In the genomic region with DNA sequence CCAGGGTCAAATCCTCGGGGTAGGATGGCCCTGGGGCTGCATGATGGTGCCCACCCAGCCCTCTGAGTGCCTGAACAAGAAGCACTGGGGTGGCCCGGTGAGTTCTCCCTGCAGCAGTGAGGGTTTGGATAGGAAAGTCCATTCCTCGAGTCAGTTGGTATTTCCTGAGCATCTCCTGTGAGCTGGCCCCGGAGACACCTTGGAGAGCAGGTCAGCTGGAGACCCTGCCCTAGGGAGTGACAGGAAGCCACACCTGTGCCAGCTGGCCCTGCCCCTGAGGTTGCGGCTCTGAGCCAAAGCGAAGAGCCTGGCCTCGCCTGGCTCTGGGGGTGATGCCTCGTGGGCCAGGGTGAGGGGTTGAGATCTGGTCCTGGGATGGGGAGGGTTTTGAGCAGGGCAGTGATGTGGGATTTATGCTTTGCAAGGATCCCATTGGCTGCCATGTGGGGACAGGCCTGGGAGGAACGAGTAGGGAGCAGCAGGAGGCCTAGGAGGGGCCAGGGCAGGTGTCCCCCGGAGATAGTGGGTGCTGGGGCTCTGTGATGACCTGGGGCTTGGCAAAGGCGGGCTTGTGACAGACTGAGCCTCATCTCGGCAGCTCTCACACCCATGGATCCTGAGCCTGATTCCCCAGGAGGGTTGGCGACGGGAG, we compare ENCODE assay signal across 9 cellular contexts. TPM values are rescaled to one million over a fixed set of nuclear protein-coding genes. Genes with fewer than 3 reads are reported as not detected.
A peak's percentile ranks its signal among the peaks of the same experiment; 100 is the strongest.
DNase-seq lines count a peak whose midpoint lies in the region; ATAC-seq, FAIRE-seq and TF ChIP-seq lines count a peak whose summit lies in the region.
"Had no signal": no experiment of that assay in that cellular context is flagged by ENCODE, and none has a peak within 500 bp of the region (broad histone marks: within the 10 kb centered on the region; RNA-seq: fewer than 3 reads in every experiment).

No MANE protein-coding gene starts in this region.

- H3K9ac ChIP-seq in kidney (ENCODE audit: low read length in 2 of 2): peak overlapping the region in 1 of 2 donors; percentile 51

- no peak for DNase-seq in activated CD8-positive, alpha-beta memory T cell treated with anti-CD3 and anti-CD28 coated beads, Interleukin-2, amount 10 ng/mL, durations not matched to agents 7 days and 5 days
- DNase-seq in activated CD8-positive, alpha-beta memory T cell treated with anti-CD3 and anti-CD28 coated beads, Interleukin-2, amount 50 U/mL, for 4 hours: no peak
- DNase-seq in activated CD4-positive, alpha-beta memory T cell treated with anti-CD3 and anti-CD28 coated beads, Interleukin-2, amount 10 ng/mL, durations not matched to agents 7 days and 5 days: no peak
- DNase-seq in kidney: no peak
- DNase-seq in tibial artery: no peak
- no peak for DNase-seq in COLO668 (lab: John Stamatoyannopoulos, UW; ENCODE audit: unreplicated experiment)

- H3K27me3 Mint-ChIP-seq in activated CD8-positive, alpha-beta memory T cell treated with anti-CD3 and anti-CD28 coated beads, Interleukin-2, amount 10 ng/mL, durations not matched to agents 7 days and 5 days: no peaks in the 10 kb centered on the region
- H3K27me3 Mint-ChIP-seq in activated CD4-positive, alpha-beta memory T cell treated with anti-CD3 and anti-CD28 coated beads, Interleukin-2, amount 10 ng/mL, durations not matched to agents 7 days and 5 days: no peaks in the 10 kb centered on the region

- H3K4me3 ChIP-seq in kidney (ENCODE audit: low read length in 2 of 2) (no peak overlapping the region), tibial artery (no peak overlapping the region)

- CTCF ChIA-PET in activated CD8-positive, alpha-beta memory T cell treated with anti-CD3 and anti-CD28 coated beads, Interleukin-2, amount 10 ng/mL, durations not matched to agents 7 days and 5 days (lab: Charles Lee): interaction anchor here (0.6 to 1.0 kb wide), 3 partner anchors 19 to 236 kb away, joined by 3 to 4 read pairs (median 3); a partner anchor contains a TSS
- CTCF ChIA-PET in activated CD4-positive, alpha-beta memory T cell treated with anti-CD3 and anti-CD28 coated beads, Interleukin-2, amount 10 ng/mL, durations not matched to agents 7 days and 5 days (lab: Charles Lee): interaction anchor here (0.9 to 1.7 kb wide), 2 partner anchors 57 to 148 kb away, joined by 3 to 7 read pairs; no protein-coding TSS in a partner anchor

- no peak for ATAC-seq in activated CD8-positive, alpha-beta memory T cell treated with anti-CD3 and anti-CD28 coated beads, Interleukin-2, amount 10 ng/mL, durations not matched to agents 7 days and 5 days
- ATAC-seq in GM18511 (IDR thresholded peaks at IDR 0.05; ENCODE audit: unreplicated experiment) (no peak), GM21423 (IDR thresholded peaks at IDR 0.05; ENCODE audit: unreplicated experiment) (no peak)

- FAIRE-seq in kidney (lab: Jason Lieb, UNC): no peak
- FAIRE-seq: islet of Langerhans had no signal

- POLR2A ChIA-PET in activated CD4-positive, alpha-beta memory T cell treated with anti-CD3 and anti-CD28 coated beads, Interleukin-2, amount 10 ng/mL, durations not matched to agents 7 days and 5 days (lab: Charles Lee): interaction anchor here (0.8 to 1.5 kb wide), 3 partner anchors 122 to 133 kb away, joined by 3 to 9 read pairs (median 4); a partner anchor contains a TSS

- no peaks in the 10 kb centered on the region for H3K27me3 ChIP-seq in tibial artery

- H3K36me3 ChIP-seq in kidney (ENCODE audit: control insufficient read depth in 1 of 2, insufficient read depth in 2 of 2, low read length in 2 of 2): peaks cover 0 to 3% of the 10 kb centered on the region in 2 donors
- H3K36me3 ChIP-seq in tibial artery: no peaks in the 10 kb centered on the region

- H3K27ac ChIP-seq in kidney (ENCODE audit: low read depth in 2 of 2, low read length in 2 of 2) (peak overlapping the region; percentile 41 to 68), tibial artery (peak overlapping the region; percentile 57 to 71)

- H3K4me1 ChIP-seq in kidney (ENCODE audit: control insufficient read depth in 1 of 2, insufficient read depth in 1 of 2, low read depth in 1 of 2, low read length in 2 of 2) (peaks cover 3 to 31% of the 10 kb centered on the region in 2 donors), tibial artery (peaks cover 0 to 22% (median 10%) of the 10 kb centered on the region in 4 donors)

- H3K9me3 ChIP-seq in kidney (ENCODE audit: control insufficient read depth in 1 of 2, low read length in 2 of 2) (no peaks in the 10 kb centered on the region), tibial artery (no peaks in the 10 kb centered on the region)

- H3K4me3 Mint-ChIP-seq in activated CD8-positive, alpha-beta memory T cell treated with anti-CD3 and anti-CD28 coated beads, Interleukin-2, amount 10 ng/mL, durations not matched to agents 7 days and 5 days: peak overlapping the region; percentile 69
- peak overlapping the region; percentile 50 for H3K4me3 Mint-ChIP-seq in activated CD4-positive, alpha-beta memory T cell treated with anti-CD3 and anti-CD28 coated beads, Interleukin-2, amount 10 ng/mL, durations not matched to agents 7 days and 5 days

- H3K9me3 Mint-ChIP-seq in activated CD8-positive, alpha-beta memory T cell treated with anti-CD3 and anti-CD28 coated beads, Interleukin-2, amount 10 ng/mL, durations not matched to agents 7 days and 5 days (ENCODE audit: low read depth): no peaks in the 10 kb centered on the region
- no peaks in the 10 kb centered on the region for H3K9me3 Mint-ChIP-seq in activated CD4-positive, alpha-beta memory T cell treated with anti-CD3 and anti-CD28 coated beads, Interleukin-2, amount 10 ng/mL, durations not matched to agents 7 days and 5 days

- H3K36me3 Mint-ChIP-seq in activated CD8-positive, alpha-beta memory T cell treated with anti-CD3 and anti-CD28 coated beads, Interleukin-2, amount 10 ng/mL, durations not matched to agents 7 days and 5 days: no peaks in the 10 kb centered on the region
- no peaks in the 10 kb centered on the region for H3K36me3 Mint-ChIP-seq in activated CD4-positive, alpha-beta memory T cell treated with anti-CD3 and anti-CD28 coated beads, Interleukin-2, amount 10 ng/mL, durations not matched to agents 7 days and 5 days (ENCODE audit: low read depth)

- peaks cover 26% of the 10 kb centered on the region for H3K4me1 Mint-ChIP-seq in activated CD8-positive, alpha-beta memory T cell treated with anti-CD3 and anti-CD28 coated beads, Interleukin-2, amount 10 ng/mL, durations not matched to agents 7 days and 5 days
- H3K4me1 Mint-ChIP-seq in activated CD4-positive, alpha-beta memory T cell treated with anti-CD3 and anti-CD28 coated beads, Interleukin-2, amount 10 ng/mL, durations not matched to agents 7 days and 5 days: peaks cover 24% of the 10 kb centered on the region

- no peak for TF ChIP-seq CTCF in kidney (IDR thresholded peaks at IDR 0.05; ENCODE audit: borderline replicate concordance, extremely low read depth, insufficient read depth)
- TF ChIP-seq CTCF in tibial artery (IDR thresholded peaks at IDR 0.05): no peak

- H3K27ac Mint-ChIP-seq in activated CD8-positive, alpha-beta memory T cell treated with anti-CD3 and anti-CD28 coated beads, Interleukin-2, amount 10 ng/mL, durations not matched to agents 7 days and 5 days: peak overlapping the region; percentile 14
- peak overlapping the region; percentile 26 for H3K27ac Mint-ChIP-seq in activated CD4-positive, alpha-beta memory T cell treated with anti-CD3 and anti-CD28 coated beads, Interleukin-2, amount 10 ng/mL, durations not matched to agents 7 days and 5 days

- intact Hi-C loops in kidney (cut with DNase I) (no loop called here), tibial artery (cut with DNase I; ENCODE audit: low total_unique reads) (no loop called here)

RNA-seq across cellular contexts. Expression of a gene that starts 16.0 kb away (rescaled TPM):
- 1 to 10 TPM; 5.9 to 6.4 TPM for total RNA-seq in activated CD8-positive, alpha-beta memory T cell treated with anti-CD3 and anti-CD28 coated beads, Interleukin-2, amount 10 ng/mL, durations not matched to agents 7 days and 5 days
- 1 to 10 TPM; 5.3 TPM for total RNA-seq in activated CD4-positive, alpha-beta memory T cell treated with anti-CD3 and anti-CD28 coated beads, Interleukin-2, amount 10 ng/mL, durations not matched to agents 7 days and 5 days
- 26.8 TPM for total RNA-seq in kidney
- polyA plus RNA-seq in kidney (ENCODE audit: insufficient read depth, low read depth, low replicate concordance): 10.9 TPM
